In genomic region chr3:122183893-122184590, GRCh38 we compare ENCODE assay signal across 11 cellular contexts. TPM values are rescaled to one million over a fixed set of nuclear protein-coding genes. Genes with fewer than 3 reads are reported as not detected.
A peak's percentile ranks its signal among the peaks of the same experiment; 100 is the strongest.
DNase-seq lines count a peak whose midpoint lies in the region; ATAC-seq lines count a peak whose summit lies in the region.
"Had no signal": no experiment of that assay in that cellular context is flagged by ENCODE, and none has a peak within 500 bp of the region (broad histone marks: within the 10 kb centered on the region; RNA-seq: fewer than 3 reads in every experiment).

No MANE protein-coding gene starts in this region.

- H3K9me3 ChIP-seq in thymus (ENCODE audit: control insufficient read depth), result peaks cover 1% of the 10 kb centered on the region
- H3K9me3 ChIP-seq: BE2C had no signal

- peaks cover 65% of the 10 kb centered on the region for H3K27me3 Mint-ChIP-seq in activated naive CD4-positive, alpha-beta T cell treated with anti-CD3 and anti-CD28 coated beads for 36 hours (ENCODE audit: low read depth)

- peaks cover 32% of the 10 kb centered on the region for H3K27me3 ChIP-seq in thymus (ENCODE audit: control insufficient read depth, insufficient read depth)

- H3K27ac Mint-ChIP-seq in activated naive CD4-positive, alpha-beta T cell treated with anti-CD3 and anti-CD28 coated beads for 36 hours, result no peak overlapping the region

- intact Hi-C loops in activated naive CD4-positive, alpha-beta T cell treated with anti-CD3 and anti-CD28 coated beads for 36 hours (cut with micrococcal nuclease), result no loop called here

- H3K36me3 ChIP-seq in thymus (ENCODE audit: control insufficient read depth, insufficient read depth), result no peaks in the 10 kb centered on the region
- H3K36me3 ChIP-seq: BE2C had no signal

- H3K27ac ChIP-seq in thymus (ENCODE audit: low read depth), result no peak overlapping the region
- H3K27ac ChIP-seq: skin epidermis had no signal

- H3K9me3 Mint-ChIP-seq in activated naive CD4-positive, alpha-beta T cell treated with anti-CD3 and anti-CD28 coated beads for 36 hours, result no peaks in the 10 kb centered on the region

- ATAC-seq in GM21423 (IDR thresholded peaks at IDR 0.05; ENCODE audit: unreplicated experiment), result no peak
- ATAC-seq in activated CD4-positive, CD25-positive, alpha-beta regulatory T cell treated with anti-CD3 and anti-CD28 coated beads, Interleukin-2, amount 50 U/mL, for 24 hours, result no peak

- 4% methylated on average over 64 of the region's 64 CpGs for WGBS in thymus

- DNase-seq in activated naive CD4-positive, alpha-beta T cell treated with anti-CD3 and anti-CD28 coated beads for 36 hours, result no peak
- no peak for DNase-seq in activated naive CD4-positive, alpha-beta T cell (lab: John Stamatoyannopoulos, UW)
- DNase-seq in astrocyte of the hippocampus (ENCODE audit: low read depth, low spot score), result peak; percentile 5
- peak; percentile 53 for DNase-seq in left kidney (ENCODE audit: low read depth, low spot score)
- no peak for DNase-seq in COR-L47 (lab: John Stamatoyannopoulos, UW)
- DNase-seq: BE2C had no signal

- peak overlapping the region; percentile 39 for H3K4me3 Mint-ChIP-seq in activated naive CD4-positive, alpha-beta T cell treated with anti-CD3 and anti-CD28 coated beads for 36 hours

- CTCF ChIA-PET in activated naive CD4-positive, alpha-beta T cell treated with anti-CD3 and anti-CD28 coated beads for 36 hours (lab: Charles Lee), result interaction anchor here (0.5 kb wide), 1 partner anchor 89 kb away, joined by 3 read pairs; no protein-coding TSS in a partner anchor

- peaks cover 6% of the 10 kb centered on the region for H3K4me1 Mint-ChIP-seq in activated naive CD4-positive, alpha-beta T cell treated with anti-CD3 and anti-CD28 coated beads for 36 hours (ENCODE audit: low read depth)

- peak overlapping the region; percentile 26 for H3K4me3 ChIP-seq in thymus (ENCODE audit: low read length)

- H3K36me3 Mint-ChIP-seq in activated naive CD4-positive, alpha-beta T cell treated with anti-CD3 and anti-CD28 coated beads for 36 hours (ENCODE audit: low read depth), result no peaks in the 10 kb centered on the region

- H3K4me1 ChIP-seq in thymus (ENCODE audit: control insufficient read depth, insufficient read depth, low read length), result no peaks in the 10 kb centered on the region
- H3K4me1 ChIP-seq: BE2C had no signal

RNA-seq across cellular contexts. Expression of gene CASR, which starts 0.6 kb away (rescaled TPM):
- not detected for total RNA-seq in activated naive CD4-positive, alpha-beta T cell treated with anti-CD3 and anti-CD28 coated beads for 36 hours
- 0.43 TPM for polyA plus RNA-seq in thymus
- total RNA-seq: glomerular endothelial cell had no signal

Comparison
In these comparisons a context has a peak if more than half of its experiments do, and no peak if none do; other contexts are left out.
1. DNase-seq: peak in astrocyte of the hippocampus (single experiment) and left kidney (single experiment); none in activated naive CD4-positive, alpha-beta T cell treated with anti-CD3 and anti-CD28 coated beads for 36 hours (single experiment), activated naive CD4-positive, alpha-beta T cell (0 of 4) and COR-L47 (single experiment).